Comparison of ENCODE assay signal across 1 cellular context in the genomic region with DNA sequence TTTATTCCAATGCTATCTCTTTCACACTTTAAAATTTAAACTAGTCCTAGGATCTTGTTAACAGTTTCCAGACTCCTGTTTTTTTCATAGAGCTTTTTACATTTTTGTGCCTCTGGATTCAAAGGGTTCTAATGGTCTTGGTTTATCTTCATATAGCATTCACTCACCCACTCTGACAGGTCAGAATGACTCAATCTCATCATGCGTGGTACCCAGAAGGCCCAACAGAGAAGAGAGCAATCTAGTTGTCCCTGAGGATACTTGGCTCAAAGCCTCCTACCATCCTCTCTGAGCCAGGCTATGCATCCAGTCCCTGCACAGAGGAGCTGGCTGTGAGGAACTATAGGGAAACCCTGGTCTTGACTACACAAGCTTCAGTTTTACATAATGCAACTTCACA.
TF ChIP-seq lines count a peak whose summit lies in the region.

No MANE protein-coding gene starts in this region.

TF ChIP-seq in SK-N-SH treated with all-trans-retinoic acid at 6 μM for 48 hours, 23 proteins besides CTCF, POLR2A, EP300 and RAD21 (continued from another document):
- TF ChIP-seq TCF4 (CRISPR knock-in tag; IDR thresholded peaks at IDR 0.05; ENCODE audit: borderline replicate concordance) (no peak), ZNF8 (CRISPR knock-in tag; IDR thresholded peaks at IDR 0.05) (no peak), TOX (CRISPR knock-in tag; IDR thresholded peaks at IDR 0.05; ENCODE audit: borderline replicate concordance) (no peak), CSDC2 (CRISPR knock-in tag; IDR thresholded peaks at IDR 0.05) (no peak), ARNTL (CRISPR knock-in tag; IDR thresholded peaks at IDR 0.05; ENCODE audit: borderline replicate concordance, low read depth) (no peak), ISL1 (CRISPR knock-in tag; IDR thresholded peaks at IDR 0.05) (no peak), ZFP30 (CRISPR knock-in tag; IDR thresholded peaks at IDR 0.05) (no peak), ZNF70 (CRISPR knock-in tag; IDR thresholded peaks at IDR 0.05) (no peak), ZFP3 (CRISPR knock-in tag; IDR thresholded peaks at IDR 0.05) (no peak)
- TF ChIP-seq, protein P1, sequence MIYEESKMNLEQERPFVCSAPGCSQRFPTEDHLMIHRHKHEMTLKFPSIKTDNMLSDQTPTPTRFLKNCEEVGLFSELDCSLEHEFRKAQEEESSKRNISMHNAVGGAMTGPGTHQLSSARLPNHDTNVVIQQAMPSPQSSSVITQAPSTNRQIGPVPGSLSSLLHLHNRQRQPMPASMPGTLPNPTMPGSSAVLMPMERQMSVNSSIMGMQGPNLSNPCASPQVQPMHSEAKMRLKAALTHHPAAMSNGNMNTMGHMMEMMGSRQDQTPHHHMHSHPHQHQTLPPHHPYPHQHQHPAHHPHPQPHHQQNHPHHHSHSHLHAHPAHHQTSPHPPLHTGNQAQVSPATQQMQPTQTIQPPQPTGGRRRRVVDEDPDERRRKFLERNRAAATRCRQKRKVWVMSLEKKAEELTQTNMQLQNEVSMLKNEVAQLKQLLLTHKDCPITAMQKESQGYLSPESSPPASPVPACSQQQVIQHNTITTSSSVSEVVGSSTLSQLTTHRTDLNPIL (CRISPR knock-in tag; IDR thresholded peaks at IDR 0.05; ENCODE audit: low read depth): no peak
- TF ChIP-seq, protein P2, sequence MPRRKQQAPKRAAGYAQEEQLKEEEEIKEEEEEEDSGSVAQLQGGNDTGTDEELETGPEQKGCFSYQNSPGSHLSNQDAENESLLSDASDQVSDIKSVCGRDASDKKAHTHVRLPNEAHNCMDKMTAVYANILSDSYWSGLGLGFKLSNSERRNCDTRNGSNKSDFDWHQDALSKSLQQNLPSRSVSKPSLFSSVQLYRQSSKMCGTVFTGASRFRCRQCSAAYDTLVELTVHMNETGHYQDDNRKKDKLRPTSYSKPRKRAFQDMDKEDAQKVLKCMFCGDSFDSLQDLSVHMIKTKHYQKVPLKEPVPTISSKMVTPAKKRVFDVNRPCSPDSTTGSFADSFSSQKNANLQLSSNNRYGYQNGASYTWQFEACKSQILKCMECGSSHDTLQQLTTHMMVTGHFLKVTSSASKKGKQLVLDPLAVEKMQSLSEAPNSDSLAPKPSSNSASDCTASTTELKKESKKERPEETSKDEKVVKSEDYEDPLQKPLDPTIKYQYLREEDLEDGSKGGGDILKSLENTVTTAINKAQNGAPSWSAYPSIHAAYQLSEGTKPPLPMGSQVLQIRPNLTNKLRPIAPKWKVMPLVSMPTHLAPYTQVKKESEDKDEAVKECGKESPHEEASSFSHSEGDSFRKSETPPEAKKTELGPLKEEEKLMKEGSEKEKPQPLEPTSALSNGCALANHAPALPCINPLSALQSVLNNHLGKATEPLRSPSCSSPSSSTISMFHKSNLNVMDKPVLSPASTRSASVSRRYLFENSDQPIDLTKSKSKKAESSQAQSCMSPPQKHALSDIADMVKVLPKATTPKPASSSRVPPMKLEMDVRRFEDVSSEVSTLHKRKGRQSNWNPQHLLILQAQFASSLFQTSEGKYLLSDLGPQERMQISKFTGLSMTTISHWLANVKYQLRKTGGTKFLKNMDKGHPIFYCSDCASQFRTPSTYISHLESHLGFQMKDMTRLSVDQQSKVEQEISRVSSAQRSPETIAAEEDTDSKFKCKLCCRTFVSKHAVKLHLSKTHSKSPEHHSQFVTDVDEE (CRISPR knock-in tag; IDR thresholded peaks at IDR 0.05): no peak
- TF ChIP-seq, protein P3, sequence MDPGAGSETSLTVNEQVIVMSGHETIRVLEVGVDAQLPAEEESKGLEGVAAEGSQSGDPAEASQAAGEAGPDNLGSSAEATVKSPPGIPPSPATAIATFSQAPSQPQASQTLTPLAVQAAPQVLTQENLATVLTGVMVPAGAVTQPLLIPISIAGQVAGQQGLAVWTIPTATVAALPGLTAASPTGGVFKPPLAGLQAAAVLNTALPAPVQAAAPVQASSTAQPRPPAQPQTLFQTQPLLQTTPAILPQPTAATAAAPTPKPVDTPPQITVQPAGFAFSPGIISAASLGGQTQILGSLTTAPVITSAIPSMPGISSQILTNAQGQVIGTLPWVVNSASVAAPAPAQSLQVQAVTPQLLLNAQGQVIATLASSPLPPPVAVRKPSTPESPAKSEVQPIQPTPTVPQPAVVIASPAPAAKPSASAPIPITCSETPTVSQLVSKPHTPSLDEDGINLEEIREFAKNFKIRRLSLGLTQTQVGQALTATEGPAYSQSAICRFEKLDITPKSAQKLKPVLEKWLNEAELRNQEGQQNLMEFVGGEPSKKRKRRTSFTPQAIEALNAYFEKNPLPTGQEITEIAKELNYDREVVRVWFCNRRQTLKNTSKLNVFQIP (CRISPR knock-in tag; IDR thresholded peaks at IDR 0.05; ENCODE audit: borderline replicate concordance, low read depth): no peak
